Comparison of ENCODE assay signal across 9 cellular contexts in genomic region chr3:102660653-102661052, GRCh38.
"Had no signal": no experiment of that assay in that cellular context is flagged by ENCODE, and none has a peak within 500 bp of the region (broad histone marks: within the 10 kb centered on the region; RNA-seq: fewer than 3 reads in every experiment).

No MANE protein-coding gene starts in this region.

- H3K27ac ChIP-seq: GM23248, KMS-11 had no signal

- H3K4me3 ChIP-seq: GM23248, HAP-1 had no signal

- DNase-seq: GM23248, GOT3, H7, HFFc6, KBM-7 had no signal

- FAIRE-seq: HTR-8/SVneo had no signal

- H3K36me3 ChIP-seq: HAP-1 had no signal

- ATAC-seq: HCT116 had no signal

- H3K9me3 ChIP-seq: HAP-1 had no signal

- H3K4me1 ChIP-seq: HAP-1 had no signal
